24 cellular contexts compared by ENCODE assay signal in the genomic region with DNA sequence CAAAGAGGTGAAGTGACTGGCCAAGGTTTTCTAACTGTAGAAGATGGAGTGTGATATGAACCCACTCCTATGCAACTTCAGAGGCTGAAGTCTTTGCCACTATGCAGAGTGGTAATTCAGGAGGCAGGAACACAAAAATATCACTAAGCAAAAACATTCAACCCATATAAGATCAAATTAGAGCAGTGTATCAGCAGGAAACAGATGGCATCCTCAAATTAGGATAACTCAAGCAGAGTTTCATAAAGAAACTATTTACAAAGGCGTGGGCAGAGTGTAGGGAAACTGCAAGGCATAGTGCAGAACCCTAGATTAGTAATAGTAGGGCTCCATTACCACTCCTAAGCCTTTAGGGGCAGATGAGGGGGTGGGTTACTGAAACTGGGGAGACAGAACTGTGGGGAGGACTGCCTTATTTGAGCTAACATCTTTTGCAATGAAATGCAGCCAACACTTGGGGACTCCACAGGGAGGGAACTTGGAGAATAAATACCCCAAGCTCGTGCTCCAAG.
DNase-seq lines count a peak whose midpoint lies in the region; ATAC-seq and TF ChIP-seq lines count a peak whose summit lies in the region.
"Had no signal": no experiment of that assay in that cellular context is flagged by ENCODE, and none has a peak within 500 bp of the region (broad histone marks: within the 10 kb centered on the region; RNA-seq: fewer than 3 reads in every experiment).

No MANE protein-coding gene starts in this region.

- H3K9me3 ChIP-seq in right lobe of liver, result no peaks in the 10 kb centered on the region
- H3K9me3 ChIP-seq: colonic mucosa, left lung, pancreas, sigmoid colon, thyroid gland had no signal

- H3K4me3 Mint-ChIP-seq in activated T-helper 1 cell treated with anti-CD3 and anti-CD28 coated beads, Interleukin-12 subunit alpha, Interleukin-12 subunit beta, Interleukin-2, Interleukin-4 antibody, amounts not matched to agents 30 ng/mL and 10 ng/mL and 1 ng/mL, durations not matched to agents 14 hours and 24 hours and 36 hours, result no peak overlapping the region
- H3K4me3 Mint-ChIP-seq: CD8-positive, alpha-beta T cell; mesothelial cell of epicardium; natural killer cell; stimulated activated memory B cell treated with anti-CD40 and anti-IgM and Interleukin-4, amounts not matched to agents 10 μg/mL and 1 μg/mL and 100 μg/mL, for 72 hours had no signal

- peaks cover 29% of the 10 kb centered on the region for H3K36me3 Mint-ChIP-seq in activated T-helper 1 cell treated with anti-CD3 and anti-CD28 coated beads, Interleukin-12 subunit alpha, Interleukin-12 subunit beta, Interleukin-2, Interleukin-4 antibody, amounts not matched to agents 30 ng/mL and 10 ng/mL and 1 ng/mL, durations not matched to agents 14 hours and 24 hours and 36 hours (ENCODE audit: low read depth)
- H3K36me3 Mint-ChIP-seq: CD8-positive, alpha-beta T cell; mesothelial cell of epicardium; natural killer cell had no signal

- no peaks in the 10 kb centered on the region for H3K4me1 ChIP-seq in right lobe of liver
- H3K4me1 ChIP-seq: colonic mucosa, left lung, pancreas, sigmoid colon, thyroid gland had no signal

- H3K27me3 Mint-ChIP-seq in activated T-helper 1 cell treated with anti-CD3 and anti-CD28 coated beads, Interleukin-12 subunit alpha, Interleukin-12 subunit beta, Interleukin-2, Interleukin-4 antibody, amounts not matched to agents 30 ng/mL and 10 ng/mL and 1 ng/mL, durations not matched to agents 14 hours and 24 hours and 36 hours (ENCODE audit: insufficient read depth), result no peaks in the 10 kb centered on the region
- H3K27me3 Mint-ChIP-seq: stimulated activated memory B cell treated with anti-CD40 and anti-IgM and Interleukin-4, amounts not matched to agents 10 μg/mL and 1 μg/mL and 100 μg/mL, for 72 hours had no signal

- TF ChIP-seq CTCF in right lobe of liver (IDR thresholded peaks at IDR 0.05), result no peak

- 26% methylated on average over 2 of the region's 2 CpGs for WGBS in right lobe of liver (ENCODE audit: insufficient coverage, low coverage, low lambda C conversion rate, missing lambda C conversion rate)

- no peaks in the 10 kb centered on the region for H3K9me3 Mint-ChIP-seq in activated T-helper 1 cell treated with anti-CD3 and anti-CD28 coated beads, Interleukin-12 subunit alpha, Interleukin-12 subunit beta, Interleukin-2, Interleukin-4 antibody, amounts not matched to agents 30 ng/mL and 10 ng/mL and 1 ng/mL, durations not matched to agents 14 hours and 24 hours and 36 hours
- H3K9me3 Mint-ChIP-seq: CD8-positive, alpha-beta T cell; mesothelial cell of epicardium; natural killer cell; stimulated activated memory B cell treated with anti-CD40 and anti-IgM and Interleukin-4, amounts not matched to agents 10 μg/mL and 1 μg/mL and 100 μg/mL, for 72 hours had no signal

- TF ChIP-seq POLR2A in right lobe of liver (IDR thresholded peaks at IDR 0.05), result no peak

- no peak overlapping the region for H3K4me3 ChIP-seq in right lobe of liver
- H3K4me3 ChIP-seq: colonic mucosa, K562, left lung, pancreas, sigmoid colon, thyroid gland had no signal

- peak; percentile 24 for DNase-seq in Ammon's horn (ENCODE audit: low spot score)
- no peak for DNase-seq in activated T-helper 1 cell treated with anti-CD3 and anti-CD28 coated beads, Interleukin-12 subunit alpha, Interleukin-12 subunit beta, Interleukin-2, Interleukin-4 antibody, amounts not matched to agents 30 ng/mL and 10 ng/mL and 1 ng/mL, durations not matched to agents 14 hours and 24 hours and 36 hours (ENCODE audit: low spot score)
- no peak for DNase-seq in NCI-H526 treated with DMSO at 0.1 percent for 48 hours (lab: John Stamatoyannopoulos, UW)
- no peak for DNase-seq in SIG-M5 treated with dmso at 0.1 percent for 504 hours (lab: John Stamatoyannopoulos, UW; ENCODE audit: unreplicated experiment)
- no peak for DNase-seq in right lobe of liver
- DNase-seq: brain microvascular endothelial cell; CD8-positive, alpha-beta T cell; colonic mucosa; DMS53; left lung; natural killer cell; NCI-H187; NCI-H82; pancreas; PC-3; SHP77 treated with DMSO at 0.1 percent for 48 hours; sigmoid colon; thyroid gland had no signal

- ATAC-seq in GM18502 (IDR thresholded peaks at IDR 0.05; ENCODE audit: poor library complexity, unreplicated experiment) (peak; percentile 32), HG02884 (IDR thresholded peaks at IDR 0.05; ENCODE audit: unreplicated experiment) (peak; percentile 43), HG03135 (IDR thresholded peaks at IDR 0.05; ENCODE audit: unreplicated experiment) (no peak), right lobe of liver (no peak)
- ATAC-seq: CD8-positive, alpha-beta T cell; K562; left lung; natural killer cell; pancreas; PC-3; stimulated activated memory B cell treated with anti-CD40 and anti-IgM and Interleukin-4, amounts not matched to agents 10 μg/mL and 1 μg/mL and 100 μg/mL, for 72 hours had no signal

- H3K4me1 Mint-ChIP-seq in activated T-helper 1 cell treated with anti-CD3 and anti-CD28 coated beads, Interleukin-12 subunit alpha, Interleukin-12 subunit beta, Interleukin-2, Interleukin-4 antibody, amounts not matched to agents 30 ng/mL and 10 ng/mL and 1 ng/mL, durations not matched to agents 14 hours and 24 hours and 36 hours (ENCODE audit: low read depth), result peaks cover 24% of the 10 kb centered on the region
- H3K4me1 Mint-ChIP-seq: natural killer cell; stimulated activated memory B cell treated with anti-CD40 and anti-IgM and Interleukin-4, amounts not matched to agents 10 μg/mL and 1 μg/mL and 100 μg/mL, for 72 hours had no signal

- no peaks in the 10 kb centered on the region for H3K36me3 ChIP-seq in right lobe of liver
- H3K36me3 ChIP-seq: brain microvascular endothelial cell, colonic mucosa, left lung, pancreas, sigmoid colon, thyroid gland had no signal

- H3K27me3 ChIP-seq in right lobe of liver, result no peaks in the 10 kb centered on the region
- H3K27me3 ChIP-seq: brain microvascular endothelial cell, colonic mucosa, left lung, pancreas, thyroid gland had no signal

- intact Hi-C loops in activated T-helper 1 cell treated with anti-CD3 and anti-CD28 coated beads, Interleukin-12 subunit alpha, Interleukin-12 subunit beta, Interleukin-2, Interleukin-4 antibody, amounts not matched to agents 30 ng/mL and 10 ng/mL and 1 ng/mL, durations not matched to agents 14 hours and 24 hours and 36 hours (cut with micrococcal nuclease), result no loop called here
- intact Hi-C loops in right lobe of liver (cut with DNase I), result no loop called here

- peak overlapping the region; percentile 9 for H3K27ac Mint-ChIP-seq in activated T-helper 1 cell treated with anti-CD3 and anti-CD28 coated beads, Interleukin-12 subunit alpha, Interleukin-12 subunit beta, Interleukin-2, Interleukin-4 antibody, amounts not matched to agents 30 ng/mL and 10 ng/mL and 1 ng/mL, durations not matched to agents 14 hours and 24 hours and 36 hours
- H3K27ac Mint-ChIP-seq: CD8-positive, alpha-beta T cell; mesothelial cell of epicardium; natural killer cell; stimulated activated memory B cell treated with anti-CD40 and anti-IgM and Interleukin-4, amounts not matched to agents 10 μg/mL and 1 μg/mL and 100 μg/mL, for 72 hours had no signal

- H3K27ac ChIP-seq in right lobe of liver, result no peak overlapping the region
- H3K27ac ChIP-seq: brain microvascular endothelial cell, colonic mucosa, left lung, pancreas, sigmoid colon, thyroid gland had no signal

Comparison
In these comparisons a context has a peak if more than half of its experiments do, and no peak if none do; other contexts are left out.
1. ATAC-seq: peak in GM18502 (single experiment) and HG02884 (single experiment); none in HG03135 (single experiment) and right lobe of liver (0 of 4).